In genomic region chr11:11724994-11725393, GRCh38 we compare ENCODE assay signal across 21 cellular contexts.
"Had no signal": no experiment of that assay in that cellular context is flagged by ENCODE, and none has a peak within 500 bp of the region (broad histone marks: within the 10 kb centered on the region; RNA-seq: fewer than 3 reads in every experiment).

No MANE protein-coding gene starts in this region.

- H3K36me3 ChIP-seq: esophagus squamous epithelium, gastroesophageal sphincter, left lung, neural progenitor cell, right lobe of liver, thoracic aorta, tibial nerve, upper lobe of left lung had no signal

- ATAC-seq: effector memory CD8-positive, alpha-beta T cell; gastroesophageal sphincter; left lung; naive thymus-derived CD4-positive, alpha-beta T cell; right lobe of liver; stimulated activated naive B cell treated with anti-CD40 and anti-IgM and Interleukin-4, amounts not matched to agents 10 μg/mL and 1 μg/mL and 100 μg/mL, for 72 hours had no signal

- H3K9me3 ChIP-seq: esophagus squamous epithelium, right lobe of liver, thoracic aorta, upper lobe of left lung had no signal

- H3K4me3 ChIP-seq: esophagus squamous epithelium, gastroesophageal sphincter, left lung, neural progenitor cell, right lobe of liver, thoracic aorta, tibial nerve, upper lobe of left lung had no signal

- H3K4me1 ChIP-seq: esophagus squamous epithelium, gastroesophageal sphincter, left lung, neural progenitor cell, parathyroid adenoma, right lobe of liver, tibial nerve, upper lobe of left lung had no signal

- DNase-seq: cerebellar nuclear complex; cortex of kidney; effector memory CD8-positive, alpha-beta T cell; esophagus squamous epithelium; glutamatergic neuron; kidney; left lung; mesendoderm; midbrain; naive thymus-derived CD4-positive, alpha-beta T cell; right lobe of liver; small intestine; stimulated activated CD4-positive, alpha-beta T cell treated with anti-CD3 and anti-CD28 coated beads, Interleukin-15, amount 100 ng/mL, for 24 hours; stimulated activated CD4-positive, alpha-beta T cell treated with anti-CD3 and anti-CD28 coated beads, Interleukin-2, amount 100 ng/mL, for 48 hours; stimulated activated naive B cell treated with anti-CD40 and anti-IgM and Interleukin-4, amounts not matched to agents 10 μg/mL and 1 μg/mL and 100 μg/mL, for 72 hours; upper lobe of left lung had no signal

- H3K27ac ChIP-seq: esophagus squamous epithelium, gastroesophageal sphincter, left lung, neural progenitor cell, parathyroid adenoma, right lobe of liver, thoracic aorta, tibial nerve, upper lobe of left lung had no signal

- H3K27me3 ChIP-seq: left lung, neural progenitor cell, right lobe of liver, tibial nerve, upper lobe of left lung had no signal
